In genomic region chr6:30723159-30723842, GRCh38 we compare ENCODE assay signal across 8 cellular contexts. TPM values are rescaled to one million over a fixed set of nuclear protein-coding genes. Genes with fewer than 3 reads are reported as not detected.
A peak's percentile ranks its signal among the peaks of the same experiment; 100 is the strongest.
DNase-seq lines count a peak whose midpoint lies in the region; ATAC-seq and TF ChIP-seq lines count a peak whose summit lies in the region.
"Not testable (repeated sequence)": the region's sequence is repeated elsewhere in the genome, so short reads cannot be mapped to it uniquely, and the experiment has no call there.

No MANE protein-coding gene starts in this region.

- not testable (repeated sequence) for DNase-seq in AG04450 (ENCODE audit: low read depth, low spot score); GM23338 (ENCODE audit: low spot score); OCI-LY7 (ENCODE audit: low spot score); activated CD4-positive, alpha-beta memory T cell treated with anti-CD3 and anti-CD28 coated beads, Interleukin-2, amount 10 ng/mL, durations not matched to agents 7 days and 5 days; foreskin fibroblast; naive thymus-derived CD4-positive, alpha-beta T cell; smooth muscle cell (lab: John Stamatoyannopoulos, UW; ENCODE audit: unreplicated experiment)

- H3K9me3 ChIP-seq in AG04450 (ENCODE audit: control insufficient read depth, insufficient read depth, low read length); OCI-LY7 (ENCODE audit: low read length); naive thymus-derived CD4-positive, alpha-beta T cell (ENCODE audit: control insufficient read depth in 2 of 3, low read length in 3 of 3); smooth muscle cell (replicated peaks; ENCODE audit: low read depth): not testable (repeated sequence)

- not testable (repeated sequence) for H2AFZ ChIP-seq in GM23338; OCI-LY7 (ENCODE audit: low read length); smooth muscle cell (ENCODE audit: low read depth)

- peaks cover 38% of the 10 kb centered on the region for H3K4me1 Mint-ChIP-seq in GM23338
- H3K4me1 Mint-ChIP-seq in activated CD4-positive, alpha-beta memory T cell treated with anti-CD3 and anti-CD28 coated beads, Interleukin-2, amount 10 ng/mL, durations not matched to agents 7 days and 5 days, result peaks cover 53% of the 10 kb centered on the region
- peaks cover 52% of the 10 kb centered on the region for H3K4me1 Mint-ChIP-seq in brain
- H3K4me1 Mint-ChIP-seq in naive thymus-derived CD4-positive, alpha-beta T cell, result peaks cover 39 to 58% (median 52%) of the 10 kb centered on the region in 7 donors

- WGBS in smooth muscle cell (ENCODE audit: low lambda C conversion rate), result 86% methylated on average over 16 of the region's 16 CpGs

- not testable (repeated sequence) for H3K27ac ChIP-seq in AG04450 (ENCODE audit: low read depth, low read length); OCI-LY7 (ENCODE audit: low read depth, low read length, poor library complexity, severe bottlenecking)
- H3K27ac ChIP-seq in GM23338 (ENCODE audit: low read depth), result peak overlapping the region; percentile 82
- H3K27ac ChIP-seq in naive thymus-derived CD4-positive, alpha-beta T cell (ENCODE audit: low read depth, low read length), result peak overlapping the region; percentile 77
- H3K27ac ChIP-seq in smooth muscle cell (ENCODE audit: low read depth), result peak overlapping the region; percentile 41

- POLR2A ChIA-PET in AG04450 (lab: Yijun Ruan, JAX), result interaction anchor here (0.5 to 4.9 kb wide), 6 partner anchors 34 to 1077 kb away, joined by 3 to 43 read pairs (median 12); partner anchors contain the start of genes MRPS18B and NRM
- POLR2A ChIA-PET in OCI-LY7 (lab: Charles Lee), result not testable (repeated sequence)
- POLR2A ChIA-PET in activated CD4-positive, alpha-beta memory T cell treated with anti-CD3 and anti-CD28 coated beads, Interleukin-2, amount 10 ng/mL, durations not matched to agents 7 days and 5 days (lab: Charles Lee), result interaction anchor here (0.6 to 16.4 kb wide), 13 partner anchors 8 to 190 kb away, joined by 3 to 561 read pairs (median 29); partner anchors contain the start of genes DHX16, MRPS18B, NRM and PPP1R10
- POLR2A ChIA-PET in naive thymus-derived CD4-positive, alpha-beta T cell (lab: Charles Lee), result interaction anchor here (0.6 to 17.4 kb wide), 12 partner anchors 8 to 241 kb away, joined by 3 to 499 read pairs (median 4); partner anchors contain the start of genes ABCF1, DHX16, MRPS18B and PPP1R10

- peaks cover 31% of the 10 kb centered on the region for H4K20me1 ChIP-seq in GM23338 (replicated peaks; ENCODE audit: insufficient read depth)
- H4K20me1 ChIP-seq in OCI-LY7 (ENCODE audit: insufficient read depth, low read length), result peaks cover 35% of the 10 kb centered on the region
- H4K20me1 ChIP-seq in smooth muscle cell (ENCODE audit: low read depth), result peaks cover 59% of the 10 kb centered on the region

- peak overlapping the region; percentile 75 for H3K4me3 ChIP-seq in AG04450 (ENCODE audit: low read depth, low read length)
- H3K4me3 ChIP-seq in GM23338, result peak overlapping the region; percentile 94
- peak overlapping the region; percentile 91 for H3K4me3 ChIP-seq in OCI-LY7 (ENCODE audit: low read depth, low read length, poor library complexity, severe bottlenecking)
- peak overlapping the region; percentile 77 to 79 for H3K4me3 ChIP-seq in foreskin fibroblast (ENCODE audit: low read depth in 1 of 2, low read length in 2 of 2)
- not testable (repeated sequence) for H3K4me3 ChIP-seq in naive thymus-derived CD4-positive, alpha-beta T cell (ENCODE audit: low read length)
- peak overlapping the region; percentile 83 for H3K4me3 ChIP-seq in smooth muscle cell

- CTCF ChIA-PET in AG04450 (lab: Charles Lee), result interaction anchor here (0.5 to 5.0 kb wide), 18 partner anchors 8 to 364 kb away, joined by 3 to 105 read pairs (median 5); partner anchors contain the start of genes DHX16, FLOT1, NRM and VARS2
- CTCF ChIA-PET in OCI-LY7 (lab: Charles Lee; ENCODE audit: unreplicated experiment), result interaction anchor here (0.8 to 2.0 kb wide), 3 partner anchors 8 to 43 kb away, joined by 3 to 7 read pairs (median 3); no protein-coding TSS in a partner anchor
- CTCF ChIA-PET in activated CD4-positive, alpha-beta memory T cell treated with anti-CD3 and anti-CD28 coated beads, Interleukin-2, amount 10 ng/mL, durations not matched to agents 7 days and 5 days (lab: Charles Lee), result interaction anchor here (0.6 to 25.8 kb wide), 18 partner anchors 8 to 240 kb away, joined by 3 to 626 read pairs (median 8); partner anchors contain the start of genes ATAT1, C6orf136, DHX16 and FLOT1
- CTCF ChIA-PET in naive thymus-derived CD4-positive, alpha-beta T cell (lab: Charles Lee), result interaction anchor here (0.6 to 10.2 kb wide), 17 partner anchors 10 to 270 kb away, joined by 3 to 304 read pairs (median 6); partner anchors contain the start of genes ABCF1, DHX16, MRPS18B and PPP1R10

- intact Hi-C loops in OCI-LY7 (cut with micrococcal nuclease; ENCODE audit: unreplicated experiment), result loop anchor here (5.0 kb wide), 1 partner anchor 166 kb away; the partner anchor contains the start of genes GNL1 and PRR3
- intact Hi-C loops in naive thymus-derived CD4-positive, alpha-beta T cell (cut with micrococcal nuclease), result loop anchor here in 1 of 2 donors (5.0 to 10.0 kb wide), 2 partner anchors 154 to 658 kb away; partner anchors contain the start of genes POLR1H and PPP1R11

- ATAC-seq in GM23338; naive thymus-derived CD4-positive, alpha-beta T cell: not testable (repeated sequence)

- H3K27me3 Mint-ChIP-seq in GM23338 (ENCODE audit: insufficient read depth, low read depth, poor library complexity), result peaks cover 67% of the 10 kb centered on the region
- H3K27me3 Mint-ChIP-seq in activated CD4-positive, alpha-beta memory T cell treated with anti-CD3 and anti-CD28 coated beads, Interleukin-2, amount 10 ng/mL, durations not matched to agents 7 days and 5 days; naive thymus-derived CD4-positive, alpha-beta T cell: not testable (repeated sequence)
- H3K27me3 Mint-ChIP-seq in brain, result peaks cover 33% of the 10 kb centered on the region

- H3F3A ChIP-seq in GM23338 (replicated peaks; ENCODE audit: low read depth) (peaks cover 67% of the 10 kb centered on the region), smooth muscle cell (ENCODE audit: low read depth) (peaks cover 63% of the 10 kb centered on the region)

- H3K79me2 ChIP-seq in GM23338 (replicated peaks; ENCODE audit: insufficient read depth), result peaks cover 43% of the 10 kb centered on the region
- H3K79me2 ChIP-seq in OCI-LY7 (ENCODE audit: insufficient read depth, low read depth, low read length), result peaks cover 74% of the 10 kb centered on the region
- H3K79me2 ChIP-seq in smooth muscle cell (ENCODE audit: low read depth), result peaks cover 54% of the 10 kb centered on the region

- peak overlapping the region; percentile 60; the same call in 1 of the 2 replicates for H3K4me2 ChIP-seq in GM23338
- peak overlapping the region; percentile 95 for H3K4me2 ChIP-seq in OCI-LY7 (ENCODE audit: low read length)
- peak overlapping the region; percentile 84 for H3K4me2 ChIP-seq in smooth muscle cell

- peaks cover 11% of the 10 kb centered on the region; the same call in 2 of the 3 replicates for H3K9me3 Mint-ChIP-seq in GM23338
- not testable (repeated sequence) for H3K9me3 Mint-ChIP-seq in activated CD4-positive, alpha-beta memory T cell treated with anti-CD3 and anti-CD28 coated beads, Interleukin-2, amount 10 ng/mL, durations not matched to agents 7 days and 5 days; brain; naive thymus-derived CD4-positive, alpha-beta T cell

- not testable (repeated sequence) for H3K4me1 ChIP-seq in GM23338 (ENCODE audit: insufficient read depth)
- H3K4me1 ChIP-seq in OCI-LY7 (ENCODE audit: insufficient read depth, low read length, poor library complexity, severe bottlenecking), result peaks cover 52% of the 10 kb centered on the region
- H3K4me1 ChIP-seq in naive thymus-derived CD4-positive, alpha-beta T cell (ENCODE audit: control insufficient read depth in 2 of 2, insufficient read depth in 2 of 2, low read length in 2 of 2), result peaks cover 21 to 31% of the 10 kb centered on the region in 2 donors
- peaks cover 27% of the 10 kb centered on the region for H3K4me1 ChIP-seq in smooth muscle cell (ENCODE audit: low read depth)

- not testable (repeated sequence) for H3K9ac ChIP-seq in smooth muscle cell (ENCODE audit: low read depth)

- H3K36me3 Mint-ChIP-seq in GM23338 (ENCODE audit: low read depth), result peaks cover 71% of the 10 kb centered on the region
- H3K36me3 Mint-ChIP-seq in activated CD4-positive, alpha-beta memory T cell treated with anti-CD3 and anti-CD28 coated beads, Interleukin-2, amount 10 ng/mL, durations not matched to agents 7 days and 5 days (ENCODE audit: low read depth), result peaks cover 73% of the 10 kb centered on the region
- H3K36me3 Mint-ChIP-seq in brain, result peaks cover 55% of the 10 kb centered on the region
- peaks cover 7 to 52% (median 17%) of the 10 kb centered on the region in 5 donors for H3K36me3 Mint-ChIP-seq in naive thymus-derived CD4-positive, alpha-beta T cell

- peak overlapping the region; percentile 100 for H3K4me3 Mint-ChIP-seq in GM23338
- H3K4me3 Mint-ChIP-seq in activated CD4-positive, alpha-beta memory T cell treated with anti-CD3 and anti-CD28 coated beads, Interleukin-2, amount 10 ng/mL, durations not matched to agents 7 days and 5 days, result peak overlapping the region; percentile 84
- peak overlapping the region; percentile 94 to 100 (median 95) for H3K4me3 Mint-ChIP-seq in brain
- H3K4me3 Mint-ChIP-seq in naive thymus-derived CD4-positive, alpha-beta T cell, result peak overlapping the region in 8 of 10 donors; percentile 65 to 99 (median 96)

- TF ChIP-seq CTCF in AG04450 (IDR thresholded peaks at IDR 0.05; ENCODE audit: low read depth, low read length); GM23338 (conservative IDR thresholded peaks at IDR 0.05; ENCODE audit: low read depth in 2 of 2); OCI-LY7 (conservative IDR thresholded peaks at IDR 0.05; ENCODE audit: low read length); brain (conservative IDR thresholded peaks at IDR 0.05); foreskin fibroblast (IDR thresholded peaks at IDR 0.05; ENCODE audit: low read depth, low read length); smooth muscle cell (IDR thresholded peaks at IDR 0.05; ENCODE audit: borderline replicate concordance, insufficient read depth, poor library complexity, severe bottlenecking): not testable (repeated sequence)

- H3K36me3 ChIP-seq in GM23338 (ENCODE audit: insufficient read depth), result peaks cover 34% of the 10 kb centered on the region
- peaks cover 83% of the 10 kb centered on the region for H3K36me3 ChIP-seq in OCI-LY7 (ENCODE audit: insufficient read depth, low read length)
- peaks cover 8 to 53% (median 13%) of the 10 kb centered on the region in 3 experiments for H3K36me3 ChIP-seq in naive thymus-derived CD4-positive, alpha-beta T cell (ENCODE audit: control insufficient read depth in 2 of 3, insufficient read depth in 3 of 3, low read length in 3 of 3)
- not testable (repeated sequence) for H3K36me3 ChIP-seq in smooth muscle cell (ENCODE audit: low read depth)

- H3K27ac Mint-ChIP-seq in GM23338 (peak overlapping the region; percentile 100), brain (peak overlapping the region; percentile 75 to 100 (median 99))
- H3K27ac Mint-ChIP-seq in activated CD4-positive, alpha-beta memory T cell treated with anti-CD3 and anti-CD28 coated beads, Interleukin-2, amount 10 ng/mL, durations not matched to agents 7 days and 5 days, result peak overlapping the region; percentile 99
- H3K27ac Mint-ChIP-seq in naive thymus-derived CD4-positive, alpha-beta T cell, result peak overlapping the region; percentile 51 to 96 (median 93)

- BruUV-seq in OCI-LY7 (replicated peaks; lab: Mats Ljungman, UMichigan), result not testable (repeated sequence)

- H3K27me3 ChIP-seq in AG04450 (ENCODE audit: control insufficient read depth, insufficient read depth, low read length); GM23338 (ENCODE audit: insufficient read depth); naive thymus-derived CD4-positive, alpha-beta T cell (ENCODE audit: control insufficient read depth in 2 of 2, insufficient read depth in 2 of 2, low read length in 2 of 2); smooth muscle cell (ENCODE audit: low read depth): not testable (repeated sequence)

- not testable (repeated sequence) for H3K9me2 ChIP-seq in GM23338 (ENCODE audit: insufficient read depth); OCI-LY7 (ENCODE audit: insufficient read depth, low read length)

RNA-seq across cellular contexts. Expression of gene TUBB, which starts 3.1 kb away (rescaled TPM):
- polyA plus RNA-seq in AG04450 (2011; rRNA removed), result 1,457 and 1,715 TPM in 2 replicates
- 1,694 and 2,026 TPM in 2 replicates for polyA minus RNA-seq in AG04450 (2011; rRNA and poly(A)+ RNA removed)
- total RNA-seq in GM23338 (2014; rRNA removed; shearing (Covaris generic)), result 1,591 and 1,704 TPM in 2 replicates
- 1,041 and 1,059 TPM in 2 replicates for polyA plus RNA-seq in GM23338 (2016; fragmentation: Nextera tagmentation; extraction: Ambion mirVana)
- total RNA-seq in OCI-LY7 (2014; rRNA removed; shearing (Covaris generic)), result 1,287 and 1,346 TPM in 2 replicates
- total RNA-seq in OCI-LY7 (2022), result 1,244 and 1,350 TPM in 2 replicates
- 1,000 to 10,000 TPM; 1,162 to 1,172 TPM for total RNA-seq in activated CD4-positive, alpha-beta memory T cell treated with anti-CD3 and anti-CD28 coated beads, Interleukin-2, amount 10 ng/mL, durations not matched to agents 7 days and 5 days
- polyA plus RNA-seq in brain (ENCODE audit: insufficient read depth, low read depth, low replicate concordance), result 2,902 TPM
- 100 to 1,000 TPM in 4 of 5 experiments, 10 to 100 TPM in 1; 86.7 to 930 (median 242) TPM for total RNA-seq in naive thymus-derived CD4-positive, alpha-beta T cell
- 100 to 1,000 TPM; 107 to 151 TPM for polyA plus RNA-seq in naive thymus-derived CD4-positive, alpha-beta T cell
- 1,002 and 1,039 TPM in 2 replicates for total RNA-seq in smooth muscle cell
- 855 and 1,009 TPM in 2 replicates for polyA plus RNA-seq in smooth muscle cell

RNA-seq across cellular contexts. Expression of gene MDC1, which starts 6.2 kb away (rescaled TPM):
- polyA plus RNA-seq in AG04450 (2011; rRNA removed) (4.1 and 6.8 TPM in 2 replicates), GM23338 (2016; fragmentation: Nextera tagmentation; extraction: Ambion mirVana) (17.2 and 19.7 TPM in 2 replicates), brain (ENCODE audit: insufficient read depth, low read depth, low replicate concordance) (124 TPM), smooth muscle cell (17.1 and 19.0 TPM in 2 replicates)
- polyA minus RNA-seq in AG04450 (2011; rRNA and poly(A)+ RNA removed), result 9.0 and 9.5 TPM in 2 replicates
- 28.9 and 32.7 TPM in 2 replicates for total RNA-seq in GM23338 (2014; rRNA removed; shearing (Covaris generic))
- total RNA-seq in OCI-LY7 (2014; rRNA removed; shearing (Covaris generic)), result 35.0 and 41.6 TPM in 2 replicates
- total RNA-seq in OCI-LY7 (2022) (107 and 133 TPM in 2 replicates), smooth muscle cell (6.9 and 7.0 TPM in 2 replicates)
- 10 to 100 TPM; 49.7 to 54.6 TPM for total RNA-seq in activated CD4-positive, alpha-beta memory T cell treated with anti-CD3 and anti-CD28 coated beads, Interleukin-2, amount 10 ng/mL, durations not matched to agents 7 days and 5 days
- total RNA-seq in naive thymus-derived CD4-positive, alpha-beta T cell, result 10 to 100 TPM; 40.3 to 78.9 (median 62.0) TPM
- polyA plus RNA-seq in naive thymus-derived CD4-positive, alpha-beta T cell, result 10 to 100 TPM in 1 of 2 donors, 1 to 10 TPM in 1; 4.5 to 11.0 TPM

RNA-seq across cellular contexts. Expression of gene FLOT1, which starts 19.2 kb away (rescaled TPM):
- 155 and 156 TPM in 2 replicates for polyA plus RNA-seq in AG04450 (2011; rRNA removed)
- 96.0 and 99.8 TPM in 2 replicates for polyA minus RNA-seq in AG04450 (2011; rRNA and poly(A)+ RNA removed)
- 70.4 and 94.5 TPM in 2 replicates for total RNA-seq in GM23338 (2014; rRNA removed; shearing (Covaris generic))
- 72.2 and 75.1 TPM in 2 replicates for polyA plus RNA-seq in GM23338 (2016; fragmentation: Nextera tagmentation; extraction: Ambion mirVana)
- total RNA-seq in OCI-LY7 (2014; rRNA removed; shearing (Covaris generic)), result 66.7 and 70.7 TPM in 2 replicates
- total RNA-seq in OCI-LY7 (2022), result 108 and 117 TPM in 2 replicates
- 100 to 1,000 TPM; 125 to 131 TPM for total RNA-seq in activated CD4-positive, alpha-beta memory T cell treated with anti-CD3 and anti-CD28 coated beads, Interleukin-2, amount 10 ng/mL, durations not matched to agents 7 days and 5 days
- polyA plus RNA-seq in brain (ENCODE audit: insufficient read depth, low read depth, low replicate concordance), result 231 TPM
- 100 to 1,000 TPM in 1 of 5 experiments, 10 to 100 TPM in 4; 59.4 to 204 (median 81.3) TPM for total RNA-seq in naive thymus-derived CD4-positive, alpha-beta T cell
- polyA plus RNA-seq in naive thymus-derived CD4-positive, alpha-beta T cell, result 100 to 1,000 TPM; 107 to 132 TPM
- 79.8 and 87.6 TPM in 2 replicates for total RNA-seq in smooth muscle cell
- polyA plus RNA-seq in smooth muscle cell, result 117 and 146 TPM in 2 replicates

RNA-seq across cellular contexts. Expression of gene IER3, which starts 21.0 kb away (rescaled TPM):
- polyA plus RNA-seq in AG04450 (2011; rRNA removed), result 85.2 and 98.7 TPM in 2 replicates
- polyA minus RNA-seq in AG04450 (2011; rRNA and poly(A)+ RNA removed), result 59.6 and 80.4 TPM in 2 replicates
- total RNA-seq in GM23338 (2014; rRNA removed; shearing (Covaris generic)), result 14.1 and 19.9 TPM in 2 replicates
- polyA plus RNA-seq in GM23338 (2016; fragmentation: Nextera tagmentation; extraction: Ambion mirVana), result 21.2 and 23.3 TPM in 2 replicates
- total RNA-seq in OCI-LY7 (2014; rRNA removed; shearing (Covaris generic)), result 0.51 and 2.8 TPM in 2 replicates
- total RNA-seq in OCI-LY7 (2022), result 1.3 and 1.6 TPM in 2 replicates
- total RNA-seq in activated CD4-positive, alpha-beta memory T cell treated with anti-CD3 and anti-CD28 coated beads, Interleukin-2, amount 10 ng/mL, durations not matched to agents 7 days and 5 days, result 10 to 100 TPM; 11.2 to 13.1 TPM
- polyA plus RNA-seq in brain (ENCODE audit: insufficient read depth, low read depth, low replicate concordance), result 3.8 TPM
- total RNA-seq in naive thymus-derived CD4-positive, alpha-beta T cell, result 10 to 100 TPM; 10.8 to 69.9 (median 26.7) TPM
- 1 to 10 TPM; 2.2 to 2.8 TPM for polyA plus RNA-seq in naive thymus-derived CD4-positive, alpha-beta T cell
- total RNA-seq in smooth muscle cell, result 732 and 736 TPM in 2 replicates
- polyA plus RNA-seq in smooth muscle cell, result 708 and 811 TPM in 2 replicates

RNA-seq across cellular contexts. Expression of gene NRM, which starts 32.5 kb away (rescaled TPM):
- 14.6 and 17.4 TPM in 2 replicates for polyA plus RNA-seq in AG04450 (2011; rRNA removed)
- polyA minus RNA-seq in AG04450 (2011; rRNA and poly(A)+ RNA removed), result 11.0 and 15.0 TPM in 2 replicates
- 11.3 and 13.8 TPM in 2 replicates for total RNA-seq in GM23338 (2014; rRNA removed; shearing (Covaris generic))
- polyA plus RNA-seq in GM23338 (2016; fragmentation: Nextera tagmentation; extraction: Ambion mirVana), result 29.7 and 33.8 TPM in 2 replicates
- 13.6 and 18.6 TPM in 2 replicates for total RNA-seq in OCI-LY7 (2014; rRNA removed; shearing (Covaris generic))
- total RNA-seq in OCI-LY7 (2022), result 36.7 and 44.0 TPM in 2 replicates
- total RNA-seq in activated CD4-positive, alpha-beta memory T cell treated with anti-CD3 and anti-CD28 coated beads, Interleukin-2, amount 10 ng/mL, durations not matched to agents 7 days and 5 days, result 10 to 100 TPM; 40.5 to 41.1 TPM
- polyA plus RNA-seq in brain (ENCODE audit: insufficient read depth, low read depth, low replicate concordance), result 165 TPM
- total RNA-seq in naive thymus-derived CD4-positive, alpha-beta T cell, result 10 to 100 TPM in 1 of 5 experiments, 1 to 10 TPM in 4; 2.3 to 29.4 (median 3.1) TPM
- 1 to 10 TPM; 7.2 to 7.6 TPM for polyA plus RNA-seq in naive thymus-derived CD4-positive, alpha-beta T cell
- 14.6 and 25.8 TPM in 2 replicates for total RNA-seq in smooth muscle cell
- polyA plus RNA-seq in smooth muscle cell, result 28.5 and 31.8 TPM in 2 replicates
